ENCODE assay signal across 1 cellular context in the genomic region with DNA sequence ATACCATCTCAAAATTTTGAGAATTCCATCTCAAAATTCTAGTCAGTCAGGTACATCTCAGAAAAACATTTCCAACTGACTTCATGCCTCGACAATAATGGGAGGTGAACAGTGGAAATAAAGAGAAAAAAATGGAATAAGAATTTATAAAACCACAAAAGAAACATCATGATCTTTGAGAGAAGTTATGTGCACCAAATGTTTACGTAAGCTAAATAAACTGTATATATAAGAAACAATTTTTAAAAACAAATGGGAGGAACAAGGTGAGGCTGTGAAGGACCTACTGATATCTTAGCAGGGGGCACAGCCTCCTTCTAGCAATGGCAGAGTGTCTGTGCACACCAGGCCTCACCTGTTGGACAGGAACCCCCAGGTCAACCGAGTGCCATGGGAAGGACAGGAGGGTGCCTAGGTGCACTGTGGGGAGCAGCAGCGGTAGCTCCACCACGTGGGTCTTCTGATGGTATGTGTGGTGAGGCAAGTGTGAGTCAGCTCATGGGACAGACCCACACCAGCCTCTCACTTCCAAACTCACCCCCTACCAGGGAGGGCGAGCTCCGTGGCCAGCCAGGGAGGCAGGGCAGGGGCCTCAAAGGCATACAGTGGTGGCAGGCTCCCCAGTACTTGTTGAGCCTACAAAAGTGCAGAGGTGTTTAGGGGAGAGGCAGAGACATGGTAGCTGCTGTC.
TF ChIP-seq lines count a peak whose summit lies in the region.

No MANE protein-coding gene starts in this region.

TF ChIP-seq in HepG2, 621 proteins besides CTCF, POLR2A, EP300 and RAD21 (continued from another document and continues in another):
- TF ChIP-seq, protein P1, sequence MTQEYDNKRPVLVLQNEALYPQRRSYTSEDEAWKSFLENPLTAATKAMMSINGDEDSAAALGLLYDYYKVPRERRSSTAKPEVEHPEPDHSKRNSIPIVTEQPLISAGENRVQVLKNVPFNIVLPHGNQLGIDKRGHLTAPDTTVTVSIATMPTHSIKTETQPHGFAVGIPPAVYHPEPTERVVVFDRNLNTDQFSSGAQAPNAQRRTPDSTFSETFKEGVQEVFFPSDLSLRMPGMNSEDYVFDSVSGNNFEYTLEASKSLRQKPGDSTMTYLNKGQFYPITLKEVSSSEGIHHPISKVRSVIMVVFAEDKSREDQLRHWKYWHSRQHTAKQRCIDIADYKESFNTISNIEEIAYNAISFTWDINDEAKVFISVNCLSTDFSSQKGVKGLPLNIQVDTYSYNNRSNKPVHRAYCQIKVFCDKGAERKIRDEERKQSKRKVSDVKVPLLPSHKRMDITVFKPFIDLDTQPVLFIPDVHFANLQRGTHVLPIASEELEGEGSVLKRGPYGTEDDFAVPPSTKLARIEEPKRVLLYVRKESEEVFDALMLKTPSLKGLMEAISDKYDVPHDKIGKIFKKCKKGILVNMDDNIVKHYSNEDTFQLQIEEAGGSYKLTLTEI (CRISPR knock-in tag; conservative IDR thresholded peaks at IDR 0.05): no peak
- TF ChIP-seq ZNF10 (CRISPR knock-in tag; IDR thresholded peaks at IDR 0.05; ENCODE audit: borderline replicate concordance, low read depth): no peak
- TF ChIP-seq SP1 (IDR thresholded peaks at IDR 0.05): no peak
- no peak for TF ChIP-seq SP1 (CRISPR knock-in tag; IDR thresholded peaks at IDR 0.05)
- no peak for TF ChIP-seq ARNTL (CRISPR knock-in tag; IDR thresholded peaks at IDR 0.05)
- no peak for TF ChIP-seq U2AF1 (optimal IDR thresholded peaks at IDR 0.05; ENCODE audit: low read depth, low read length)
- TF ChIP-seq SYNCRIP (IDR thresholded peaks at IDR 0.05; ENCODE audit: insufficient read depth, low read depth, low read length): no peak
- peak; percentile 86 for TF ChIP-seq AGO2 (optimal IDR thresholded peaks at IDR 0.05; ENCODE audit: low read depth, low read length)
- TF ChIP-seq, protein P2, sequence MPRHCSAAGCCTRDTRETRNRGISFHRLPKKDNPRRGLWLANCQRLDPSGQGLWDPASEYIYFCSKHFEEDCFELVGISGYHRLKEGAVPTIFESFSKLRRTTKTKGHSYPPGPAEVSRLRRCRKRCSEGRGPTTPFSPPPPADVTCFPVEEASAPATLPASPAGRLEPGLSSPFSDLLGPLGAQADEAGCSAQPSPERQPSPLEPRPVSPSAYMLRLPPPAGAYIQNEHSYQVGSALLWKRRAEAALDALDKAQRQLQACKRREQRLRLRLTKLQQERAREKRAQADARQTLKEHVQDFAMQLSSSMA (CRISPR knock-in tag; IDR thresholded peaks at IDR 0.05): no peak
- TF ChIP-seq REL (CRISPR knock-in tag; conservative IDR thresholded peaks at IDR 0.05): no peak
- no peak for TF ChIP-seq SNAI1 (CRISPR knock-in tag; IDR thresholded peaks at IDR 0.05; ENCODE audit: borderline replicate concordance)
- TF ChIP-seq SCMH1 (CRISPR knock-in tag; IDR thresholded peaks at IDR 0.05; ENCODE audit: borderline replicate concordance): no peak
- no peak for TF ChIP-seq ZSCAN21 (CRISPR knock-in tag; IDR thresholded peaks at IDR 0.05; ENCODE audit: borderline replicate concordance)
- TF ChIP-seq HDAC1 (CRISPR knock-in tag; IDR thresholded peaks at IDR 0.05): 0 out of 2 replicates have a peak, but pooled peaks have one; percentile 30
- TF ChIP-seq ZNF713 (CRISPR knock-in tag; IDR thresholded peaks at IDR 0.05): no peak
- TF ChIP-seq, protein P3, sequence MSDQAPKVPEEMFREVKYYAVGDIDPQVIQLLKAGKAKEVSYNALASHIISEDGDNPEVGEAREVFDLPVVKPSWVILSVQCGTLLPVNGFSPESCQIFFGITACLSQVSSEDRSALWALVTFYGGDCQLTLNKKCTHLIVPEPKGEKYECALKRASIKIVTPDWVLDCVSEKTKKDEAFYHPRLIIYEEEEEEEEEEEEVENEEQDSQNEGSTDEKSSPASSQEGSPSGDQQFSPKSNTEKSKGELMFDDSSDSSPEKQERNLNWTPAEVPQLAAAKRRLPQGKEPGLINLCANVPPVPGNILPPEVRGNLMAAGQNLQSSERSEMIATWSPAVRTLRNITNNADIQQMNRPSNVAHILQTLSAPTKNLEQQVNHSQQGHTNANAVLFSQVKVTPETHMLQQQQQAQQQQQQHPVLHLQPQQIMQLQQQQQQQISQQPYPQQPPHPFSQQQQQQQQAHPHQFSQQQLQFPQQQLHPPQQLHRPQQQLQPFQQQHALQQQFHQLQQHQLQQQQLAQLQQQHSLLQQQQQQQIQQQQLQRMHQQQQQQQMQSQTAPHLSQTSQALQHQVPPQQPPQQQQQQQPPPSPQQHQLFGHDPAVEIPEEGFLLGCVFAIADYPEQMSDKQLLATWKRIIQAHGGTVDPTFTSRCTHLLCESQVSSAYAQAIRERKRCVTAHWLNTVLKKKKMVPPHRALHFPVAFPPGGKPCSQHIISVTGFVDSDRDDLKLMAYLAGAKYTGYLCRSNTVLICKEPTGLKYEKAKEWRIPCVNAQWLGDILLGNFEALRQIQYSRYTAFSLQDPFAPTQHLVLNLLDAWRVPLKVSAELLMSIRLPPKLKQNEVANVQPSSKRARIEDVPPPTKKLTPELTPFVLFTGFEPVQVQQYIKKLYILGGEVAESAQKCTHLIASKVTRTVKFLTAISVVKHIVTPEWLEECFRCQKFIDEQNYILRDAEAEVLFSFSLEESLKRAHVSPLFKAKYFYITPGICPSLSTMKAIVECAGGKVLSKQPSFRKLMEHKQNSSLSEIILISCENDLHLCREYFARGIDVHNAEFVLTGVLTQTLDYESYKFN (CRISPR knock-in tag; conservative IDR thresholded peaks at IDR 0.05): no peak
- TF ChIP-seq, protein P4, sequence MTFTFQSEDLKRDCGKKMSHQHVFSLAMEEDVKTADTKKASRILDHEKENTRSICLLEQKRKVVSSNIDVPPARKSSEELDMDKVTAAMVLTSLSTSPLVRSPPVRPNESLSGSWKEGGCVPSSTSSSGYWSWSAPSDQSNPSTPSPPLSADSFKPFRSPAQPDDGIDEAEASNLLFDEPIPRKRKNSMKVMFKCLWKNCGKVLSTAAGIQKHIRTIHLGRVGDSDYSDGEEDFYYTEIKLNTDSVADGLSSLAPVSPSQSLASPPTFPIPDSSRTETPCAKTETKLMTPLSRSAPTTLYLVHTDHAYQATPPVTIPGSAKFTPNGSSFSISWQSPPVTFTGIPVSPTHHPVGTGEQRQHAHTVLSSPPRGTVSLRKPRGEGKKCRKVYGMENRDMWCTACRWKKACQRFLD (CRISPR knock-in tag; IDR thresholded peaks at IDR 0.05; ENCODE audit: borderline replicate concordance): no peak
- TF ChIP-seq ZNF577 (CRISPR knock-in tag; IDR thresholded peaks at IDR 0.05; ENCODE audit: borderline replicate concordance, low read depth): no peak
- peak; percentile 93 for TF ChIP-seq RBM22 (optimal IDR thresholded peaks at IDR 0.05; ENCODE audit: low read length)
- TF ChIP-seq, protein P5, sequence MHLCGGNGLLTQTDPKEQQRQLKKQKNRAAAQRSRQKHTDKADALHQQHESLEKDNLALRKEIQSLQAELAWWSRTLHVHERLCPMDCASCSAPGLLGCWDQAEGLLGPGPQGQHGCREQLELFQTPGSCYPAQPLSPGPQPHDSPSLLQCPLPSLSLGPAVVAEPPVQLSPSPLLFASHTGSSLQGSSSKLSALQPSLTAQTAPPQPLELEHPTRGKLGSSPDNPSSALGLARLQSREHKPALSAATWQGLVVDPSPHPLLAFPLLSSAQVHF (CRISPR knock-in tag; IDR thresholded peaks at IDR 0.05): 0 out of 2 replicates have a peak, but pooled peaks have one; percentile 27
- TF ChIP-seq NR3C1 (CRISPR knock-in tag; IDR thresholded peaks at IDR 0.05): no peak
- TF ChIP-seq, protein P6, sequence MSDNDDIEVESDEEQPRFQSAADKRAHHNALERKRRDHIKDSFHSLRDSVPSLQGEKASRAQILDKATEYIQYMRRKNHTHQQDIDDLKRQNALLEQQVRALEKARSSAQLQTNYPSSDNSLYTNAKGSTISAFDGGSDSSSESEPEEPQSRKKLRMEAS (IDR thresholded peaks at IDR 0.05): no peak
- no peak for TF ChIP-seq MAFK (conservative IDR thresholded peaks at IDR 0.05 in 1 of 2, IDR thresholded peaks at IDR 0.05 in 1 of 2; ENCODE audit: low read length in 2 of 2)
- TF ChIP-seq MYNN (CRISPR knock-in tag; IDR thresholded peaks at IDR 0.05; ENCODE audit: low read depth): no peak
- no peak for TF ChIP-seq ZNF44 (CRISPR knock-in tag; IDR thresholded peaks at IDR 0.05)
- no peak for TF ChIP-seq KLF16 (CRISPR knock-in tag; IDR thresholded peaks at IDR 0.05)
- TF ChIP-seq ZNF430 (CRISPR knock-in tag; IDR thresholded peaks at IDR 0.05): no peak
- TF ChIP-seq, protein P7, sequence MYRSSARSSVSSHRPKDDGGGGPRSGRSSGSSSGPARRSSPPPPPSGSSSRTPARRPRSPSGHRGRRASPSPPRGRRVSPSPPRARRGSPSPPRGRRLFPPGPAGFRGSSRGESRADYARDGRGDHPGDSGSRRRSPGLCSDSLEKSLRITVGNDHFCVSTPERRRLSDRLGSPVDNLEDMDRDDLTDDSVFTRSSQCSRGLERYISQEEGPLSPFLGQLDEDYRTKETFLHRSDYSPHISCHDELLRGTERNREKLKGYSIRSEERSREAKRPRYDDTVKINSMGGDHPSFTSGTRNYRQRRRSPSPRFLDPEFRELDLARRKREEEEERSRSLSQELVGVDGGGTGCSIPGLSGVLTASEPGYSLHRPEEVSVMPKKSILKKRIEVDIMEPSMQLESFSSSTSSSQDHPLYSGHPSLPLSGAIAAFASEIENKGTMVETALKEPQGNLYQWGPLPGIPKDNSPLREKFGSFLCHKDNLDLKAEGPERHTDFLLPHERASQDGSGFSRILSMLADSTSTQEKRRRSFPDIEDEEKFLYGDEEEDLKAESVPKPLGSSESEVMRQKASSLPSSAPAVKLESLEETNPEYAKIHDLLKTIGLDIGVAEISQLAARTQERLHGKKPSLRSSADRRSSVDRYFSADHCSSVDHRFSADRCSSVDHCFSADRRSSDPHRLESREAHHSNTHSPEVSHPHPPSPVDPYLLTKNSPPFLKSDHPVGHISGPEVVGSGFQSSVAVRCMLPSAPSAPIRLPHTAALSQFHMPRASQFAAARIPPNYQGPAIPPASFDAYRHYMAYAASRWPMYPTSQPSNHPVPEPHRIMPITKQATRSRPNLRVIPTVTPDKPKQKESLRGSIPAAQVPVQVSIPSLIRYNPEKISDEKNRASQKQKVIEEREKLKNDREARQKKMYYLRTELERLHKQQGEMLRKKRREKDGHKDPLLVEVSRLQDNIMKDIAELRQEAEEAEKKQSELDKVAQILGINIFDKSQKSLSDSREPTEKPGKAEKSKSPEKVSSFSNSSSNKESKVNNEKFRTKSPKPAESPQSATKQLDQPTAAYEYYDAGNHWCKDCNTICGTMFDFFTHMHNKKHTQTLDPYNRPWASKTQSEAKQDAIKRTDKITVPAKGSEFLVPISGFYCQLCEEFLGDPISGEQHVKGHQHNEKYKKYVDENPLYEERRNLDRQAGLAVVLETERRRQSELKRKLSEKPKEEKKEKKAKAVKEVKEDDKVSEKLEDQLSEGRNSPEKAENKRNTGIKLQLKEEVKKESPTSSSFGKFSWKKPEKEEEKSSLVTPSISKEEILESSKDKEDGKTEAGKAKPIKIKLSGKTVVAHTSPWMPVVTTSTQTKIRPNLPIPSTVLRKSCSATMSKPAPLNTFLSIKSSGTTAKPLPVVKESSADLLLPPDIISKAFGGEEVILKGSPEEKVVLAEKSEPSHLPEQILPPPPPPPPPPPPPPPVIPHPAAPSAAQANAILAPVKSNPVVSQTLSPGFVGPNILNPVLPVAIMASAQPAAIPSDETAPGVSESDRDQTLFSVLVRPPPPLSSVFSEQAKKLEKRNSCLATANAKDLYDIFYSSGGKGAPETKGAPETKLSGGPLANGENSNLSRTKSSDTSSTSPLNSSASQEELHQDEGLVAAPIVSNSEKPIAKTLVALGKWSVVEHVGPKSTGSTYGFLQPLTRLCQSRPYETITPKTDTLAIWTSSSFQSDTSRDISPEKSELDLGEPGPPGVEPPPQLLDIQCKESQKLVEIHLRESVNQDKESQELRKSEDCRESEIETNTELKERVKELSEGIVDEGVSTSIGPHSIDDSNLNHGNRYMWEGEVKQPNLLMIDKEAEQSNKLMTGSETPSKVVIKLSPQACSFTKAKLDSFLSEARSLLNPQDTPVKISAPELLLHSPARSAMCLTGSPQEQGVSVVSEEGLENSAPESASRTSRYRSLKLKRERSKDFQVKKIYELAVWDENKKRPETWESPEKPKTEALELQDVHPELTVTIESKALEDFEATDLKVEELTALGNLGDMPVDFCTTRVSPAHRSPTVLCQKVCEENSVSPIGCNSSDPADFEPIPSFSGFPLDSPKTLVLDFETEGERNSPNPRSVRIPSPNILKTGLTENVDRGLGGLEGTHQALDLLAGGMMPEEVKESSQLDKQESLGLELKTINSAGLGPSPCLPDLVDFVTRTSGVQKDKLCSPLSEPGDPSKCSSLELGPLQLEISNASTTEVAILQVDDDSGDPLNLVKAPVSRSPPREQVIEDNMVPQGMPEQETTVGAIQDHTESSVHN (CRISPR knock-in tag; IDR thresholded peaks at IDR 0.05): 0 out of 2 replicates have a peak, but pooled peaks have one; percentile 32
- TF ChIP-seq, protein P8, sequence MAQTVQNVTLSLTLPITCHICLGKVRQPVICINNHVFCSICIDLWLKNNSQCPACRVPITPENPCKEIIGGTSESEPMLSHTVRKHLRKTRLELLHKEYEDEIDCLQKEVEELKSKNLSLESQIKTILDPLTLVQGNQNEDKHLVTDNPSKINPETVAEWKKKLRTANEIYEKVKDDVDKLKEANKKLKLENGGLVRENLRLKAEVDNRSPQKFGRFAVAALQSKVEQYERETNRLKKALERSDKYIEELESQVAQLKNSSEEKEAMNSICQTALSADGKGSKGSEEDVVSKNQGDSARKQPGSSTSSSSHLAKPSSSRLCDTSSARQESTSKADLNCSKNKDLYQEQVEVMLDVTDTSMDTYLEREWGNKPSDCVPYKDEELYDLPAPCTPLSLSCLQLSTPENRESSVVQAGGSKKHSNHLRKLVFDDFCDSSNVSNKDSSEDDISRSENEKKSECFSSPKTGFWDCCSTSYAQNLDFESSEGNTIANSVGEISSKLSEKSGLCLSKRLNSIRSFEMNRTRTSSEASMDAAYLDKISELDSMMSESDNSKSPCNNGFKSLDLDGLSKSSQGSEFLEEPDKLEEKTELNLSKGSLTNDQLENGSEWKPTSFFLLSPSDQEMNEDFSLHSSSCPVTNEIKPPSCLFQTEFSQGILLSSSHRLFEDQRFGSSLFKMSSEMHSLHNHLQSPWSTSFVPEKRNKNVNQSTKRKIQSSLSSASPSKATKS (CRISPR knock-in tag; IDR thresholded peaks at IDR 0.05): no peak
- TF ChIP-seq, protein P9, sequence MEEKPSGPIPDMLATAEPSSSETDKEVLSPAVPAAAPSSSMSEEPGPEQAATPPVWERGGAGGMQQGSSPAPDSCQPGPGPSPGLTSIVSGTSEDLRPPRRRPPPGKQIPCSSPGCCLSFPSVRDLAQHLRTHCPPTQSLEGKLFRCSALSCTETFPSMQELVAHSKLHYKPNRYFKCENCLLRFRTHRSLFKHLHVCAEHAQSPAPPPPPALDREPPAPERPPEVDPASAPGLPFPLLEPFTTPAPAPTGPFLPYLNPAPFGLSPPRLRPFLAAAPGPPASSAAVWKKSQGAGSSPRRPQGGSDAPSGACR (CRISPR knock-in tag; IDR thresholded peaks at IDR 0.05): no peak
- no peak for TF ChIP-seq NR2F2 (IDR thresholded peaks at IDR 0.05; ENCODE audit: borderline replicate concordance, low read depth)
